In the genomic region with DNA sequence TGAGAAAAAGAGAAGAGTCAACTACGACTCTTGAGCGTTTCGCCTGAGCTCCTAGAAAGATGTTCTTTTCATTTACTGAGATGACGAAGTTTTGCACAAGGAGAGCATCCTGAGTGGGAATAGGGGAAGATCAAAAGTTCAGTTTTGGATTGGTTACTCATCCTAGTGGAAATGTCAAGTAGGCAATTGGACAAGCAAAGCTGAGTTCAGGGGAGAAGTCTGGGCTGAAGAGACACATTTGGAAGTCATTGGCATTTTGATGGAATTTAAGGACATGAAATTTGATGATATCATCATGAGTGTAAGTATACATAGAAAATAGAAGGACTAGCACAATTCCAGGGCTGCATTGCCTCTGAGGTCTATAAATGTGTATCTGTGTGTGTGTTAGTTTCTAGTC, we compare ENCODE assay signal across 21 cellular contexts.
DNase-seq lines count a peak whose midpoint lies in the region; ATAC-seq lines count a peak whose summit lies in the region.
"Had no signal": no experiment of that assay in that cellular context is flagged by ENCODE, and none has a peak within 500 bp of the region (broad histone marks: within the 10 kb centered on the region; RNA-seq: fewer than 3 reads in every experiment).

No MANE protein-coding gene starts in this region.

- H3K36me3 ChIP-seq in SJSA1, result no peaks in the 10 kb centered on the region
- H3K36me3 ChIP-seq: BE2C, MG63 had no signal

- DNase-seq in activated CD4-positive, alpha-beta T cell treated with anti-CD3 and anti-CD28 coated beads, Interleukin-2, amount 10 ng/mL, durations not matched to agents 24 days and 14 days, result peak; percentile 14
- no peak for DNase-seq in activated CD4-positive, alpha-beta T cell treated with anti-CD3 and anti-CD28 coated beads for 36 hours
- no peak for DNase-seq in SJSA1 (ENCODE audit: low read depth in 1 of 2, low spot score in 2 of 2)
- peak; percentile 46 for DNase-seq in fibroblast of peridontal ligament (ENCODE audit: extremely low read depth)
- DNase-seq in GM19240 (ENCODE audit: insufficient read length, low spot score), result no peak
- no peak for DNase-seq in activated T-cell treated with anti-CD3 and anti-CD28 coated beads, Interleukin-2, amount 50 U/mL, for 24 hours
- DNase-seq in DMS53 (lab: John Stamatoyannopoulos, UW), result no peak
- DNase-seq: BE2C; CD8-positive, alpha-beta memory T cell; DMS 273 treated with DMSO at 0.1 percent for 48 hours; DMS79 treated with DMSO at 0.1 percent for 48 hours; KBM-7; MG63; NCI-H1694; NCI-H2029 treated with DMSO at 0.1 percent for 48 hours; PC-9; Right ventricle myocardium superior; RPMI8226 had no signal

- intact Hi-C loops in activated CD4-positive, alpha-beta T cell treated with anti-CD3 and anti-CD28 coated beads, Interleukin-2, amount 10 ng/mL, durations not matched to agents 24 days and 14 days (cut with micrococcal nuclease), result no loop called here
- intact Hi-C loops in activated CD4-positive, alpha-beta T cell treated with anti-CD3 and anti-CD28 coated beads for 36 hours (cut with DNase I, micrococcal nuclease), result no loop called here

- H3K27ac ChIP-seq in SJSA1, result peak overlapping the region; percentile 81
- H3K27ac ChIP-seq: 22Rv1, PC-9 had no signal

- no peaks in the 10 kb centered on the region for H3K27me3 ChIP-seq in SJSA1 (replicated peaks)
- H3K27me3 ChIP-seq: BE2C, MG63 had no signal

- POLR2A ChIA-PET in activated CD4-positive, alpha-beta T cell treated with anti-CD3 and anti-CD28 coated beads for 36 hours (lab: Charles Lee), result no interaction called here

- no peak for ATAC-seq in activated CD4-positive, alpha-beta T cell treated with anti-CD3 and anti-CD28 coated beads for 36 hours
- ATAC-seq in GM18907 (IDR thresholded peaks at IDR 0.05; ENCODE audit: unreplicated experiment), result no peak

- no peak overlapping the region for H3K27ac Mint-ChIP-seq in activated CD4-positive, alpha-beta T cell treated with anti-CD3 and anti-CD28 coated beads, Interleukin-2, amount 10 ng/mL, durations not matched to agents 24 days and 14 days
- no peak overlapping the region for H3K27ac Mint-ChIP-seq in activated CD4-positive, alpha-beta T cell treated with anti-CD3 and anti-CD28 coated beads for 36 hours
- H3K27ac Mint-ChIP-seq in activated T-cell treated with anti-CD3 and anti-CD28 coated beads, Interleukin-2, amount 50 U/mL, for 24 hours, result no peak overlapping the region
- H3K27ac Mint-ChIP-seq: CD14-positive monocyte; CD8-positive, alpha-beta memory T cell had no signal

- H3K4me3 ChIP-seq in SJSA1, result peak overlapping the region; percentile 16
- H3K4me3 ChIP-seq: MG63, PC-9 had no signal

- H3K9me3 Mint-ChIP-seq in activated CD4-positive, alpha-beta T cell treated with anti-CD3 and anti-CD28 coated beads, Interleukin-2, amount 10 ng/mL, durations not matched to agents 24 days and 14 days, result no peaks in the 10 kb centered on the region
- peaks cover 2% of the 10 kb centered on the region for H3K9me3 Mint-ChIP-seq in activated CD4-positive, alpha-beta T cell treated with anti-CD3 and anti-CD28 coated beads for 36 hours (ENCODE audit: low read depth)
- H3K9me3 Mint-ChIP-seq in activated T-cell treated with anti-CD3 and anti-CD28 coated beads, Interleukin-2, amount 50 U/mL, for 24 hours, result peaks cover 3% of the 10 kb centered on the region

- H3K4me1 Mint-ChIP-seq in activated CD4-positive, alpha-beta T cell treated with anti-CD3 and anti-CD28 coated beads, Interleukin-2, amount 10 ng/mL, durations not matched to agents 24 days and 14 days, result no peaks in the 10 kb centered on the region
- H3K4me1 Mint-ChIP-seq in activated CD4-positive, alpha-beta T cell treated with anti-CD3 and anti-CD28 coated beads for 36 hours, result no peaks in the 10 kb centered on the region
- H3K4me1 Mint-ChIP-seq in activated T-cell treated with anti-CD3 and anti-CD28 coated beads, Interleukin-2, amount 50 U/mL, for 24 hours (ENCODE audit: low read depth), result no peaks in the 10 kb centered on the region
- H3K4me1 Mint-ChIP-seq: CD14-positive monocyte; CD8-positive, alpha-beta memory T cell had no signal

- no peaks in the 10 kb centered on the region for H3K36me3 Mint-ChIP-seq in activated CD4-positive, alpha-beta T cell treated with anti-CD3 and anti-CD28 coated beads, Interleukin-2, amount 10 ng/mL, durations not matched to agents 24 days and 14 days (ENCODE audit: low read depth)
- no peaks in the 10 kb centered on the region for H3K36me3 Mint-ChIP-seq in activated CD4-positive, alpha-beta T cell treated with anti-CD3 and anti-CD28 coated beads for 36 hours (ENCODE audit: low read depth)
- no peaks in the 10 kb centered on the region for H3K36me3 Mint-ChIP-seq in activated T-cell treated with anti-CD3 and anti-CD28 coated beads, Interleukin-2, amount 50 U/mL, for 24 hours (ENCODE audit: low read depth)
- H3K36me3 Mint-ChIP-seq: CD14-positive monocyte; CD8-positive, alpha-beta memory T cell had no signal

- no peaks in the 10 kb centered on the region for H3K9me3 ChIP-seq in SJSA1 (replicated peaks)
- H3K9me3 ChIP-seq: BE2C, MG63 had no signal

- CTCF ChIA-PET in activated CD4-positive, alpha-beta T cell treated with anti-CD3 and anti-CD28 coated beads for 36 hours (lab: Charles Lee), result no interaction called here

- no peak overlapping the region for H3K4me3 Mint-ChIP-seq in activated CD4-positive, alpha-beta T cell treated with anti-CD3 and anti-CD28 coated beads, Interleukin-2, amount 10 ng/mL, durations not matched to agents 24 days and 14 days
- no peak overlapping the region for H3K4me3 Mint-ChIP-seq in activated CD4-positive, alpha-beta T cell treated with anti-CD3 and anti-CD28 coated beads for 36 hours
- no peak overlapping the region for H3K4me3 Mint-ChIP-seq in activated T-cell treated with anti-CD3 and anti-CD28 coated beads, Interleukin-2, amount 50 U/mL, for 24 hours
- H3K4me3 Mint-ChIP-seq: CD14-positive monocyte; CD8-positive, alpha-beta memory T cell had no signal

- H3K27me3 Mint-ChIP-seq in activated CD4-positive, alpha-beta T cell treated with anti-CD3 and anti-CD28 coated beads, Interleukin-2, amount 10 ng/mL, durations not matched to agents 24 days and 14 days, result no peaks in the 10 kb centered on the region
- no peaks in the 10 kb centered on the region for H3K27me3 Mint-ChIP-seq in activated CD4-positive, alpha-beta T cell treated with anti-CD3 and anti-CD28 coated beads for 36 hours
- H3K27me3 Mint-ChIP-seq in activated T-cell treated with anti-CD3 and anti-CD28 coated beads, Interleukin-2, amount 50 U/mL, for 24 hours, result peaks cover 2% of the 10 kb centered on the region
- H3K27me3 Mint-ChIP-seq: CD8-positive, alpha-beta memory T cell had no signal

- H3K4me1 ChIP-seq in SJSA1 (replicated peaks), result peaks cover 31% of the 10 kb centered on the region
- H3K4me1 ChIP-seq: BE2C had no signal

Comparison
In these comparisons a context has a peak if more than half of its experiments do, and no peak if none do; other contexts are left out.
1. DNase-seq: peak in activated CD4-positive, alpha-beta T cell treated with anti-CD3 and anti-CD28 coated beads, Interleukin-2, amount 10 ng/mL, durations not matched to agents 24 days and 14 days (single experiment) and fibroblast of peridontal ligament (single experiment); none in activated CD4-positive, alpha-beta T cell treated with anti-CD3 and anti-CD28 coated beads for 36 hours (single experiment), SJSA1 (0 of 2), GM19240 (single experiment), activated T-cell treated with anti-CD3 and anti-CD28 coated beads, Interleukin-2, amount 50 U/mL, for 24 hours (single experiment) and DMS53 (single experiment).